Comparison of ENCODE assay signal across 8 cellular contexts in genomic region chr6:109008537-109008950, GRCh38.
DNase-seq lines count a peak whose midpoint lies in the region; ATAC-seq and TF ChIP-seq lines count a peak whose summit lies in the region.

No MANE protein-coding gene starts in this region.

- H3K79me2 ChIP-seq in GM23248 (ENCODE audit: insufficient read depth), result peaks cover 55% of the 10 kb centered on the region

- in situ Hi-C loops in GM23248 (cut with MboI), result no loop called here

- no peaks in the 10 kb centered on the region for H3K27me3 ChIP-seq in GM23248 (replicated peaks; ENCODE audit: insufficient read depth)
- H3K27me3 ChIP-seq in naive thymus-derived CD4-positive, alpha-beta T cell (ENCODE audit: control insufficient read depth in 2 of 2, insufficient read depth in 2 of 2, low read length in 2 of 2), result no peaks in the 10 kb centered on the region

- POLR2A ChIA-PET in naive thymus-derived CD4-positive, alpha-beta T cell (lab: Charles Lee), result interaction anchor here (0.5 to 6.1 kb wide), 14 partner anchors 8 to 1233 kb away, joined by 3 to 67 read pairs (median 4); partner anchors contain the start of gene ARMC2

- H3K9ac ChIP-seq in GM23248 (peak overlapping the region; percentile 96), SK-N-MC (ENCODE audit: insufficient read length) (peak overlapping the region; percentile 71)

- peaks cover 25% of the 10 kb centered on the region for H3K4me1 ChIP-seq in GM23248 (ENCODE audit: insufficient read depth)
- H3K4me1 ChIP-seq in naive thymus-derived CD4-positive, alpha-beta T cell (ENCODE audit: control insufficient read depth in 2 of 2, insufficient read depth in 2 of 2, low read length in 2 of 2), result peaks cover 28 to 33% of the 10 kb centered on the region in 2 donors

- H3K36me3 ChIP-seq in GM23248 (ENCODE audit: low read depth), result no peaks in the 10 kb centered on the region
- no peaks in the 10 kb centered on the region for H3K36me3 ChIP-seq in SK-N-MC (ENCODE audit: insufficient read depth, low read length)
- H3K36me3 ChIP-seq in naive thymus-derived CD4-positive, alpha-beta T cell (ENCODE audit: control insufficient read depth in 2 of 3, insufficient read depth in 3 of 3, low read length in 3 of 3), result peaks cover 0 to 5% (median 0%) of the 10 kb centered on the region in 3 experiments

- H2AFZ ChIP-seq in GM23248, result peak overlapping the region; percentile 90

- intact Hi-C loops in naive thymus-derived CD4-positive, alpha-beta T cell (cut with micrococcal nuclease), result loop anchor here (2.0 to 10.0 kb wide), 12 partner anchors 14 to 1981 kb away; partner anchors contain the start of genes AFG1L (in 1 of the 2), CD164 (in 1 of the 2), MICAL1 (in 1 of the 2) and MTRES1 (in 1 of the 2)

- H3K27me3 Mint-ChIP-seq in naive thymus-derived CD4-positive, alpha-beta T cell, result peaks cover 0 to 3% (median 0%) of the 10 kb centered on the region in 5 donors

- H3K4me3 Mint-ChIP-seq in naive thymus-derived CD4-positive, alpha-beta T cell, result peak overlapping the region; percentile 88 to 98 (median 94)

- peak overlapping the region; percentile 92 for H3K4me2 ChIP-seq in GM23248 (ENCODE audit: unreplicated experiment)

- peaks cover 0 to 1% (median 0%) of the 10 kb centered on the region in 11 donors for H3K9me3 Mint-ChIP-seq in naive thymus-derived CD4-positive, alpha-beta T cell

- CTCF ChIA-PET in naive thymus-derived CD4-positive, alpha-beta T cell (lab: Charles Lee), result interaction anchor here (8.4 kb wide), 1 partner anchor 64 kb away, joined by 57 read pairs; no protein-coding TSS in a partner anchor

- no peak for TF ChIP-seq CTCF in epithelial cell of esophagus (IDR thresholded peaks at IDR 0.05; ENCODE audit: insufficient read depth, low read depth, low read length, missing control alignments)

- H3K4me3 ChIP-seq in GM23248 (peak overlapping the region; percentile 81), SK-N-MC (peak overlapping the region; percentile 92), epithelial cell of esophagus (ENCODE audit: low read length) (peak overlapping the region; percentile 95)
- H3K4me3 ChIP-seq in naive thymus-derived CD4-positive, alpha-beta T cell (ENCODE audit: low read length), result peak overlapping the region; percentile 84

- H3K27ac Mint-ChIP-seq in naive thymus-derived CD4-positive, alpha-beta T cell, result peak overlapping the region; percentile 83 to 98 (median 91)

- 14 to 16% methylated on average over 6 of the region's 6 CpGs for WGBS in GM23248 (ENCODE audit: low coverage in 1 of 2, low lambda C conversion rate in 2 of 2, missing lambda C conversion rate in 2 of 2), 2 experiments

- H4K20me1 ChIP-seq in GM23248 (ENCODE audit: insufficient read depth), result no peaks in the 10 kb centered on the region

- H3K9me2 ChIP-seq in GM23248 (ENCODE audit: insufficient read depth), result no peaks in the 10 kb centered on the region

- H3K9me3 ChIP-seq in GM23248 (ENCODE audit: low read depth), result no peaks in the 10 kb centered on the region
- no peaks in the 10 kb centered on the region for H3K9me3 ChIP-seq in SK-N-MC (ENCODE audit: low read depth, low read length)
- no peaks in the 10 kb centered on the region for H3K9me3 ChIP-seq in naive thymus-derived CD4-positive, alpha-beta T cell (ENCODE audit: control insufficient read depth in 2 of 3, low read length in 3 of 3)

- peaks cover 0 to 12% (median 0%) of the 10 kb centered on the region in 5 donors for H3K36me3 Mint-ChIP-seq in naive thymus-derived CD4-positive, alpha-beta T cell

- peaks cover 30 to 79% (median 70%) of the 10 kb centered on the region in 7 donors for H3K4me1 Mint-ChIP-seq in naive thymus-derived CD4-positive, alpha-beta T cell

- peak; percentile 2 for ATAC-seq in naive thymus-derived CD4-positive, alpha-beta T cell
- ATAC-seq in GM21786 (IDR thresholded peaks at IDR 0.05; ENCODE audit: unreplicated experiment) (no peak), GM18858 (IDR thresholded peaks at IDR 0.05; ENCODE audit: unreplicated experiment) (no peak)

- H3K27ac ChIP-seq in GM23248, result peak overlapping the region; percentile 87
- H3K27ac ChIP-seq in SK-N-MC, result no peak overlapping the region
- H3K27ac ChIP-seq in naive thymus-derived CD4-positive, alpha-beta T cell (ENCODE audit: low read depth, low read length), result peak overlapping the region; percentile 99

- DNase-seq in AG08395 (ENCODE audit: low spot score), result peak; percentile 8
- DNase-seq in GM23248, result peak; percentile 83
- DNase-seq in SK-N-MC (ENCODE audit: low read depth, low spot score), result no peak
- no peak for DNase-seq in epithelial cell of esophagus (ENCODE audit: low read depth)
- peak in 4 of 9 donors; percentile 21 to 43 (median 40) for DNase-seq in naive thymus-derived CD4-positive, alpha-beta T cell
- DNase-seq in ecto neural progenitor cell (ENCODE audit: low spot score), result no peak

- H3F3A ChIP-seq in GM23248 (ENCODE audit: insufficient read depth), result no peaks in the 10 kb centered on the region; the same call in 1 of the 2 replicates

Comparison
In these comparisons a context has a peak if more than half of its experiments do, and no peak if none do; other contexts are left out.
1. DNase-seq: peak in AG08395 (single experiment) and GM23248 (single experiment); none in SK-N-MC (single experiment), epithelial cell of esophagus (single experiment) and ecto neural progenitor cell (single experiment).
2. Peak in every context shown above with its lines, with median percentiles within 50 percentile points of each other: H3K4me3 ChIP-seq.